ENCODE assay signal across 8 cellular contexts in genomic region chr2:61536723-61537581, GRCh38. TPM values are rescaled to one million over a fixed set of nuclear protein-coding genes. Genes with fewer than 3 reads are reported as not detected.
DNase-seq lines count a peak whose midpoint lies in the region; ATAC-seq and TF ChIP-seq lines count a peak whose summit lies in the region.

No MANE protein-coding gene starts in this region.

- peaks cover 10% of the 10 kb centered on the region for H3K36me3 Mint-ChIP-seq in neural progenitor cell

- H3K27ac Mint-ChIP-seq in neural progenitor cell = peak overlapping the region; percentile 99

- peaks cover 26% of the 10 kb centered on the region for H3K4me1 Mint-ChIP-seq in neural progenitor cell

- H3K9me3 Mint-ChIP-seq in neural progenitor cell = peaks cover 3% of the 10 kb centered on the region

- H3K27me3 ChIP-seq in foreskin keratinocyte (no peaks in the 10 kb centered on the region), neural progenitor cell (no peaks in the 10 kb centered on the region), stomach smooth muscle (ENCODE audit: control insufficient read depth in 1 of 2, insufficient read depth in 2 of 2, low read length in 2 of 2) (no peaks in the 10 kb centered on the region)

- peaks cover 50% of the 10 kb centered on the region for H4K20me1 ChIP-seq in neural progenitor cell (ENCODE audit: low read depth)

- no peak for TF ChIP-seq CTCF in foreskin keratinocyte (conservative IDR thresholded peaks at IDR 0.05)
- TF ChIP-seq CTCF in neural progenitor cell (IDR thresholded peaks at IDR 0.05) = no peak

- peaks cover 7% of the 10 kb centered on the region for H3K27me3 Mint-ChIP-seq in neural progenitor cell (ENCODE audit: insufficient read depth, low read depth)

- H3K9ac ChIP-seq in neural progenitor cell = peak overlapping the region; percentile 98
- peak overlapping the region; percentile 89 to 95 for H3K9ac ChIP-seq in stomach smooth muscle (ENCODE audit: low read length in 2 of 2)

- ATAC-seq in GM21786 (IDR thresholded peaks at IDR 0.05; ENCODE audit: unreplicated experiment) = peak; percentile 61
- peak; percentile 66 for ATAC-seq in foreskin keratinocyte

- peak overlapping the region; percentile 99 for H3K4me3 Mint-ChIP-seq in neural progenitor cell

- peaks cover 41% of the 10 kb centered on the region for H3F3A ChIP-seq in neural progenitor cell (ENCODE audit: low read depth)

- H2AFZ ChIP-seq in neural progenitor cell (replicated peaks) = no peak overlapping the region

- peaks cover 25% of the 10 kb centered on the region for H3K36me3 ChIP-seq in KOPT-K1 (ENCODE audit: insufficient read depth, low read length)
- H3K36me3 ChIP-seq in neural progenitor cell = peaks cover 18% of the 10 kb centered on the region
- no peaks in the 10 kb centered on the region for H3K36me3 ChIP-seq in stomach smooth muscle (ENCODE audit: control insufficient read depth in 2 of 2, insufficient read depth in 2 of 2, low read length in 2 of 2)

- H3K4me3 ChIP-seq in neural progenitor cell (peak overlapping the region; percentile 81), stomach smooth muscle (ENCODE audit: low read length in 2 of 2) (peak overlapping the region; percentile 95 to 100)

- H3K79me2 ChIP-seq in neural progenitor cell (ENCODE audit: low read depth) = peaks cover 75% of the 10 kb centered on the region

- peak overlapping the region; percentile 96 for H3K4me2 ChIP-seq in neural progenitor cell

- H3K9me3 ChIP-seq in KOPT-K1 (ENCODE audit: insufficient read depth, low read length, poor library complexity, severe bottlenecking) (no peaks in the 10 kb centered on the region), neural progenitor cell (ENCODE audit: low read depth) (no peaks in the 10 kb centered on the region), stomach smooth muscle (ENCODE audit: control insufficient read depth in 2 of 2, low read length in 2 of 2) (no peaks in the 10 kb centered on the region)

- DNase-seq in Daoy (ENCODE audit: low read depth) = peak; percentile 91
- DNase-seq in SHP77 treated with DMSO at 0.1 percent for 48 hours (lab: John Stamatoyannopoulos, UW) = peak; percentile 61
- peak; percentile 81 for DNase-seq in activated gamma-delta T cell treated with anti-CD3 and anti-CD28 coated beads, Interleukin-2, amount 50 U/mL, for 16 hours (ENCODE audit: low read depth)
- peak; percentile 81 to 87 for DNase-seq in foreskin keratinocyte
- peak; percentile 95 for DNase-seq in neural progenitor cell (ENCODE audit: low spot score)

- H3K4me1 ChIP-seq in foreskin keratinocyte (peaks cover 34% of the 10 kb centered on the region), neural progenitor cell (peaks cover 19% of the 10 kb centered on the region), stomach smooth muscle (ENCODE audit: control insufficient read depth, insufficient read depth, low read length) (peaks cover 11% of the 10 kb centered on the region)

- H3K27ac ChIP-seq in KOPT-K1 (ENCODE audit: low read depth, low read length, poor library complexity, severe bottlenecking) = peak overlapping the region; percentile 97
- peak overlapping the region; percentile 96 for H3K27ac ChIP-seq in foreskin keratinocyte
- peak overlapping the region; percentile 100 for H3K27ac ChIP-seq in neural progenitor cell
- H3K27ac ChIP-seq in stomach smooth muscle (ENCODE audit: low read length) = peak overlapping the region; percentile 97

RNA-seq across cellular contexts. Expression of gene XPO1, which starts 1.2 kb away (rescaled TPM):
- 216 and 292 TPM in 2 replicates for total RNA-seq in Daoy (2014; rRNA removed; shearing (Covaris generic))
- total RNA-seq in foreskin keratinocyte = 148 and 156 TPM in 2 replicates
- 47.0 and 58.9 TPM in 2 replicates for polyA plus RNA-seq in foreskin keratinocyte
- 408 and 681 TPM in 2 replicates for total RNA-seq in neural progenitor cell (ENCODE audit: low replicate concordance)

Comparison
In these comparisons a context has a peak if more than half of its experiments do, and no peak if none do; other contexts are left out.
1. Peak in every context shown above with its lines: DNase-seq, ATAC-seq, H3K4me3 ChIP-seq and H3K27ac ChIP-seq.